Comparison of ENCODE assay signal across 8 cellular contexts in the genomic region with DNA sequence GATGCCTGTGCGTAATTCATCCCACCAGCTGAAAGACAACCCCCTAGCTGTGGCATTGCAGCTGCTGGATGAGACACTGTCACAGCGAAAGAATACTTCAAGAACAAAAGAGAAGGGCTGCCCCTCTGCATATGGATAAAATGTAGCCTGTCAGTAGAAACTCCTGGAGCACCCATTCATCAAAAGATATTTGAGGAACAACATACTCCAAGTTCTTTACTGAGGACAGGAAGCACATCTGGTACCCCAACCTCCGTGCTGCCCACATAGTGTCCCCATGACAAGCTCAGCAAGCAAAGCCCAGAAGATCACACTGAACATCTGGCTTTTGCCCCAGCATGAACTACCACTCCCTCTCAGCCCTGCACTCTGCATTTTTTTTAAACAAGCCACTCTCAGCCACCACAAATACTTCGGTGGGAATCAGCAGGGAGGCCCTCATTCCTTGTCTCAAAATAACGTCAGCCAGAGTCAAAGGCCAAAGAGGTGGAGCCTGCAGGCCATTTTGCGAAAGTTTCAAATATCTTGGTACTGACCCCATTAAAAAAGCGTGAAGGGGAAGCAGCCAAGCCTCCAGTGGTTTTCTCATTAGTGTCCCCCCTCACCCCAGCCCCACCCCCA. TPM values are rescaled to one million over a fixed set of nuclear protein-coding genes. Genes with fewer than 3 reads are reported as not detected.
DNase-seq lines count a peak whose midpoint lies in the region; ATAC-seq, FAIRE-seq and TF ChIP-seq lines count a peak whose summit lies in the region.

No MANE protein-coding gene starts in this region.

- H2BK120ac ChIP-seq in H1 (replicated peaks; ENCODE audit: low read depth, low read length), result no peak overlapping the region

- H3K27me3 ChIP-seq in RWPE2 (ENCODE audit: insufficient read depth, poor library complexity, severe bottlenecking), result no peaks in the 10 kb centered on the region
- no peaks in the 10 kb centered on the region for H3K27me3 ChIP-seq in H1 (replicated peaks in 1 of 4; ENCODE audit: control insufficient read depth in 3 of 4, extremely low read depth in 1 of 4, insufficient read depth in 3 of 4, low read length in 3 of 4)

- H2BK20ac ChIP-seq in H1 (ENCODE audit: low read length), result no peak overlapping the region

- 15% methylated on average over 7 of the region's 7 CpGs; no CpG with 5 or more reads in 1 of the 2 experiments for WGBS in H1 (ENCODE audit: extremely low coverage in 1 of 2, insufficient coverage in 1 of 2, insufficient read length in 1 of 2, insufficient replicate concordance in 2 of 2, low coverage in 1 of 2, low lambda C conversion rate in 2 of 2, missing lambda C conversion rate in 1 of 2), 2 experiments
- WGBS in urinary bladder, result 14% methylated on average over 7 of the region's 7 CpGs

- H3K4me3 Mint-ChIP-seq in mesothelial cell of epicardium, result peak overlapping the region; percentile 97

- peaks cover 45% of the 10 kb centered on the region for H3K4me1 Mint-ChIP-seq in mesothelial cell of epicardium

- DNase-seq in GM10266 (ENCODE audit: extremely low spot score) (no peak), RWPE2 (ENCODE audit: low spot score) (no peak), H1 (ENCODE audit: low read depth in 1 of 2, low spot score in 2 of 2) (no peak), mesothelial cell of epicardium (ENCODE audit: low spot score in 2 of 2, unreplicated experiment in 2 of 2) (no peak), occipital lobe (lab: John Stamatoyannopoulos, UW) (no peak)
- no peak for DNase-seq in activated CD4-positive, alpha-beta T cell treated with anti-CD3 and anti-CD28 coated beads for 48 hours

- TF ChIP-seq CTCF in 22Rv1 (IDR thresholded peaks at IDR 0.05) (no peak), GM10266 (IDR thresholded peaks at IDR 0.05; ENCODE audit: control insufficient read depth, insufficient read depth, low read depth, missing control alignments) (peak; percentile 1), RWPE2 (IDR thresholded peaks at IDR 0.05; ENCODE audit: poor library complexity, severe bottlenecking) (no peak), H1 (IDR thresholded peaks at IDR 0.05; ENCODE audit: control extremely low read depth in 1 of 3, insufficient read depth in 1 of 3, low read depth in 1 of 3, low read length in 3 of 3) (no peak), mesothelial cell of epicardium (IDR thresholded peaks at IDR 0.05; ENCODE audit: unreplicated experiment) (no peak)

- H3K14ac ChIP-seq in H1 (ENCODE audit: insufficient read length), result no peak overlapping the region

- H3K9me3 Mint-ChIP-seq in mesothelial cell of epicardium, result no peaks in the 10 kb centered on the region

- H2AFZ ChIP-seq in H1 (ENCODE audit: low read length), result no peak overlapping the region

- H4K5ac ChIP-seq in H1 (ENCODE audit: insufficient read length, low read depth, low read length), result no peak overlapping the region

- no peak overlapping the region for H3K18ac ChIP-seq in H1 (ENCODE audit: extremely low read depth, low read length)

- peak overlapping the region; percentile 83 to 98 for H3K4me2 ChIP-seq in H1 (ENCODE audit: insufficient read depth in 1 of 2, low read depth in 2 of 2, low read length in 2 of 2)

- peak overlapping the region; percentile 99 for H3K27ac Mint-ChIP-seq in mesothelial cell of epicardium

- peaks cover 9% of the 10 kb centered on the region for H3K36me3 Mint-ChIP-seq in mesothelial cell of epicardium

- H3K9me3 ChIP-seq in RWPE2 (ENCODE audit: severe bottlenecking), result no peaks in the 10 kb centered on the region
- H3K9me3 ChIP-seq in H1 (ENCODE audit: insufficient read depth in 2 of 2, low read depth in 1 of 2, low read length in 1 of 2), result no peaks in the 10 kb centered on the region

- no peak overlapping the region for H4K91ac ChIP-seq in H1 (replicated peaks; ENCODE audit: insufficient read length, low read length)

- H3K23ac ChIP-seq in H1 (ENCODE audit: insufficient read length), result no peak overlapping the region

- peak overlapping the region in 2 of 4 experiments; percentile 43 to 67; a peak in 2 of 7 replicates for H3K9ac ChIP-seq in H1 (replicated peaks in 1 of 4; ENCODE audit: extremely low read depth in 1 of 4, low read depth in 3 of 4, low read length in 3 of 4)

- peaks cover 0 to 8% of the 10 kb centered on the region in 2 experiments for H4K20me1 ChIP-seq in H1 (replicated peaks in 1 of 2; ENCODE audit: control insufficient read depth in 1 of 2, insufficient read depth in 2 of 2, low read length in 2 of 2)

- H2BK5ac ChIP-seq in H1 (ENCODE audit: low read depth, low read length), result no peak overlapping the region

- H3K27ac ChIP-seq in 22Rv1 (peak overlapping the region; percentile 79; the same call in 1 of the 2 replicates), RWPE2 (ENCODE audit: poor library complexity, severe bottlenecking) (peak overlapping the region; percentile 72), H1 (ENCODE audit: low read depth, low read length) (no peak overlapping the region), urinary bladder (ENCODE audit: low read depth) (peak overlapping the region; percentile 68)

- no peak overlapping the region for H2BK12ac ChIP-seq in H1 (ENCODE audit: low read depth, low read length)

- no peak for TF ChIP-seq EP300 in H1 (IDR thresholded peaks at IDR 0.05; ENCODE audit: borderline replicate concordance in 1 of 2, low read depth in 2 of 2, low read length in 2 of 2)

- H4K8ac ChIP-seq in H1 (ENCODE audit: extremely low read depth, insufficient read depth, low read length), result no peak overlapping the region

- CTCF ChIA-PET in H1 (lab: Charles Lee; ENCODE audit: partially characterized antibody), result interaction anchor here (0.7 to 14.1 kb wide), 13 partner anchors 9 to 122 kb away, joined by 3 to 167 read pairs (median 4); no protein-coding TSS in a partner anchor

- H2AK5ac ChIP-seq in H1 (ENCODE audit: low read depth, low read length), result no peak overlapping the region

- H3K4me1 ChIP-seq in RWPE2 (ENCODE audit: insufficient read depth, poor library complexity, severe bottlenecking), result peaks cover 21% of the 10 kb centered on the region
- peaks cover 0 to 11% (median 8%) of the 10 kb centered on the region in 4 experiments; a peak in 5 of 7 replicates for H3K4me1 ChIP-seq in H1 (replicated peaks in 1 of 4; ENCODE audit: control insufficient read depth in 3 of 4, insufficient read depth in 4 of 4, low read length in 3 of 4)
- no peaks in the 10 kb centered on the region for H3K4me1 ChIP-seq in urinary bladder (ENCODE audit: insufficient read depth)

- no peaks in the 10 kb centered on the region for H3K27me3 Mint-ChIP-seq in mesothelial cell of epicardium (ENCODE audit: low read depth)

- POLR2A ChIA-PET in H1 (lab: Charles Lee; ENCODE audit: partially characterized antibody), result interaction anchor here (0.7 to 1.7 kb wide), 5 partner anchors 13 to 169 kb away, joined by 3 to 9 read pairs (median 3); no protein-coding TSS in a partner anchor

- H3K56ac ChIP-seq in H1 (replicated peaks; ENCODE audit: insufficient read length, low read depth, low read length), result no peak overlapping the region

- H3K79me1 ChIP-seq in H1 (ENCODE audit: low read depth, low read length), result peaks cover 2% of the 10 kb centered on the region; the same call in 1 of the 2 replicates

- peaks cover 8% of the 10 kb centered on the region for H3K23me2 ChIP-seq in H1 (ENCODE audit: low read depth, low read length)

- H3K4me3 ChIP-seq in RWPE2 (ENCODE audit: severe bottlenecking) (peak overlapping the region; percentile 90), H1 (ENCODE audit: extremely low read depth in 1 of 4, insufficient read depth in 2 of 4, low read depth in 3 of 4, low read length in 4 of 4) (peak overlapping the region; percentile 87 to 95 (median 92)), urinary bladder (ENCODE audit: low read depth, low read length) (peak overlapping the region; percentile 60)

- no peak for FAIRE-seq in H1 (lab: Jason Lieb, UNC)

- peaks cover 14 to 60% of the 10 kb centered on the region in 2 experiments for H3K79me2 ChIP-seq in H1 (ENCODE audit: control insufficient read depth in 1 of 2, insufficient read depth in 2 of 2, low read length in 2 of 2)

- ATAC-seq in RWPE2 (ENCODE audit: low read depth), result no peak

- peak in 1 of 2 experiments; percentile 14; a peak in 1 of 4 replicates for TF ChIP-seq RAD21 in H1 (IDR thresholded peaks at IDR 0.05 in 1 of 2, conservative IDR thresholded peaks at IDR 0.05 in 1 of 2; ENCODE audit: low read depth in 2 of 2, low read length in 2 of 2)

- TF ChIP-seq POLR2A in H1 (IDR thresholded peaks at IDR 0.05; ENCODE audit: control extremely low read depth in 1 of 2, low read depth in 2 of 2, low read length in 2 of 2), result peak in 1 of 2 experiments; percentile 39; a peak in 1 of 3 replicates

- H3K36me3 ChIP-seq in RWPE2 (ENCODE audit: low read depth) (peaks cover 35% of the 10 kb centered on the region), H1 (ENCODE audit: control insufficient read depth in 2 of 4, insufficient read depth in 4 of 4, low read length in 3 of 4) (no peaks in the 10 kb centered on the region), urinary bladder (ENCODE audit: insufficient read depth) (no peaks in the 10 kb centered on the region)

- no peak overlapping the region for H3K4ac ChIP-seq in H1 (replicated peaks; ENCODE audit: insufficient read length, low read depth, low read length)

- H2BK15ac ChIP-seq in H1 (ENCODE audit: low read length), result no peak overlapping the region; the same call in 1 of the 2 replicates

TF ChIP-seq in H1, 55 proteins besides CTCF, POLR2A, EP300 and RAD21:
- no peak for TF ChIP-seq PHF8 (conservative IDR thresholded peaks at IDR 0.05; ENCODE audit: low read depth, low read length)
- TF ChIP-seq ASH2L (IDR thresholded peaks at IDR 0.05; ENCODE audit: low read length), result peak; percentile 45
- TF ChIP-seq BACH1 (IDR thresholded peaks at IDR 0.05; ENCODE audit: low read length), result no peak
- no peak for TF ChIP-seq SRF (IDR thresholded peaks at IDR 0.05; ENCODE audit: low read depth, low read length)
- TF ChIP-seq SAP30 (IDR thresholded peaks at IDR 0.05; ENCODE audit: insufficient read depth, insufficient replicate concordance, low read length), result peak; percentile 70
- peak; percentile 71; the same call in 1 of the 2 replicates for TF ChIP-seq YY1 (IDR thresholded peaks at IDR 0.05; ENCODE audit: low read depth, low read length)
- TF ChIP-seq SIN3A (conservative IDR thresholded peaks at IDR 0.05 in 1 of 2, IDR thresholded peaks at IDR 0.05 in 1 of 2; ENCODE audit: low read depth in 1 of 2, low read length in 2 of 2), result peak; percentile 59 to 85; a peak in 2 of 4 replicates

RNA-seq across cellular contexts. Expression of gene CREB3L2, which starts 1.7 kb away (rescaled TPM):
- 48.3 and 51.9 TPM in 2 replicates for total RNA-seq in H1 (2021; fragmentation: NEBNext Ultra II Directional; extraction: Animal tissue kit (Norgen Biotek cat#: 25700))
- polyA plus RNA-seq in H1 (2011; rRNA removed) (14.4 and 16.5 TPM in 2 replicates), urinary bladder (20.7 TPM)
- 12.2 TPM for polyA plus RNA-seq in H1 (2011; cell fraction: cytosol; rRNA removed)
- polyA plus RNA-seq in H1 (2011; cell fraction: nucleus; rRNA removed), result 21.2 TPM
- polyA plus RNA-seq in H1 (2012, experiment 1 of 2), result 12.1 to 15.9 TPM (median 14.9 TPM) in 4 replicates
- 2.5 TPM for polyA plus RNA-seq in H1 (2012, experiment 2 of 2)
- polyA plus RNA-seq in H1 (2013, experiment 1 of 2), result 22.8 TPM
- 25.6 TPM for polyA plus RNA-seq in H1 (2013, experiment 2 of 2)
- 33.3 and 34.7 TPM in 2 replicates for polyA minus RNA-seq in H1 (2011; rRNA and poly(A)+ RNA removed)
- 19.2 TPM for polyA minus RNA-seq in H1 (2011; cell fraction: cytosol; rRNA and poly(A)+ RNA removed)
- 74.4 TPM for polyA minus RNA-seq in H1 (2011; cell fraction: nucleus; rRNA and poly(A)+ RNA removed)
- total RNA-seq in mesothelial cell of epicardium (77.8 to 82.8 TPM (median 80.4 TPM) in 3 replicates), urinary bladder (31.5 TPM), occipital lobe (1.7 TPM)

Comparison
In these comparisons a context has a peak if more than half of its experiments do, and no peak if none do; other contexts are left out.
1. RNA of gene CREB3L2, which starts 1.7 kb away (total RNA-seq): 77.8 to 82.8 TPM in mesothelial cell of epicardium, 48.3 to 51.9 TPM in H1 and 31.5 TPM in urinary bladder (single experiment); 1.7 TPM in occipital lobe (single experiment); every median in the first group is over 10 times any median in the second.
2. Peak in every context shown above with its lines, with median percentiles within 50 percentile points of each other: H3K4me3 ChIP-seq.